Comparison of ENCODE assay signal across 28 cellular contexts in genomic region chr9:101620452-101620851, GRCh38. TPM values are rescaled to one million over a fixed set of nuclear protein-coding genes. Genes with fewer than 3 reads are reported as not detected.
"Had no signal": no experiment of that assay in that cellular context is flagged by ENCODE, and none has a peak within 500 bp of the region (broad histone marks: within the 10 kb centered on the region; RNA-seq: fewer than 3 reads in every experiment).

No MANE protein-coding gene starts in this region.

- H3K27me3 ChIP-seq: adrenal gland, breast epithelium, colonic mucosa had no signal

- H3K4me1 ChIP-seq: adrenal gland, breast epithelium, colonic mucosa had no signal

- H3K36me3 ChIP-seq: adrenal gland, breast epithelium, colonic mucosa had no signal

- H3K4me3 ChIP-seq: adrenal gland, breast epithelium, colonic mucosa had no signal

- DNase-seq: activated B cell treated with CpG ODN at 0.5 μM for 24 hours; activated CD4-positive, alpha-beta T cell treated with anti-CD3 and anti-CD28 coated beads for 1 hour; activated CD4-positive, alpha-beta T cell treated with anti-CD3 and anti-CD28 coated beads, Interleukin-2, amount 10 ng/mL, durations not matched to agents 24 days and 14 days; activated CD4-positive, alpha-beta T cell treated with anti-CD3 and anti-CD28 coated beads, Interleukin-2, amount 50 U/mL, for 48 hours; activated CD8-positive, alpha-beta memory T cell treated with anti-CD3 and anti-CD28 coated beads for 24 hours; activated gamma-delta T cell treated with Interleukin-2 at 50 U/mL for 16 hours; activated naive CD4-positive, alpha-beta T cell treated with anti-CD3 and anti-CD28 coated beads, Interleukin-2, amount 10 ng/mL, durations not matched to agents 7 days and 5 days; activated naive CD8-positive, alpha-beta T cell treated with anti-CD3 and anti-CD28 coated beads for 36 hours; activated T-cell treated with anti-CD3 and anti-CD28 coated beads for 4 hours; activated T-cell treated with anti-CD3 and anti-CD28 coated beads, Interleukin-2, amount 50 U/mL, for 48 hours; adrenal gland; anterior cingulate cortex; caudate nucleus; colonic mucosa; NCI-H1048; NCI-H146; NCI-H187 treated with DMSO at 0.1 percent for 48 hours; NCI-H2081 treated with DMSO at 0.1 percent for 48 hours; NCI-H446; NCI-H524; PC-3; SHP77 treated with DMSO at 0.1 percent for 48 hours; T-helper 17 cell; T-helper 9 cell had no signal

- H3K9me3 ChIP-seq: adrenal gland, breast epithelium, colonic mucosa had no signal

- H3K27ac ChIP-seq: adrenal gland, breast epithelium, colonic mucosa had no signal

- ATAC-seq: activated T-helper 17 cell treated with anti-CD3 and anti-CD28 coated beads, Interleukin-2, amount 50 U/mL, for 72 hours; PC-3; T-helper 17 cell had no signal

RNA-seq across cellular contexts. Expression of gene PPP3R2, which starts 25.7 kb away (rescaled TPM):
- total RNA-seq: activated B cell treated with CpG ODN at 0.5 μM for 24 hours; activated CD4-positive, alpha-beta T cell treated with anti-CD3 and anti-CD28 coated beads, Interleukin-2, amount 10 ng/mL, durations not matched to agents 24 days and 14 days; activated naive CD8-positive, alpha-beta T cell treated with anti-CD3 and anti-CD28 coated beads for 36 hours; activated T-helper 17 cell treated with anti-CD3 and anti-CD28 coated beads, Interleukin-2, amount 50 U/mL, for 72 hours; adrenal gland; breast epithelium; colonic mucosa; M059J; PC-3; SK-MEL-5; T-helper 17 cell had no signal
- polyA plus RNA-seq: adrenal gland had no signal
